In genomic region chr12:90078344-90078743, GRCh38 we compare ENCODE assay signal across 22 cellular contexts.
DNase-seq lines count a peak whose midpoint lies in the region; ATAC-seq, FAIRE-seq and TF ChIP-seq lines count a peak whose summit lies in the region.
"Had no signal": no experiment of that assay in that cellular context is flagged by ENCODE, and none has a peak within 500 bp of the region (broad histone marks: within the 10 kb centered on the region; RNA-seq: fewer than 3 reads in every experiment).

No MANE protein-coding gene starts in this region.

- H2BK5ac ChIP-seq in IMR-90 (ENCODE audit: low read depth, low read length, poor library complexity, severe bottlenecking) (peak overlapping the region; percentile 5), mesendoderm (ENCODE audit: low read length) (no peak overlapping the region)

- FAIRE-seq in D721Med (lab: Jason Lieb, UNC), result no peak
- FAIRE-seq: G401.6, GM12891, K562 had no signal

- peaks cover 3% of the 10 kb centered on the region for H3K27me3 Mint-ChIP-seq in activated CD8-positive, alpha-beta T cell treated with anti-CD3 and anti-CD28 coated beads for 36 hours
- H3K27me3 Mint-ChIP-seq in activated CD8-positive, alpha-beta T cell treated with anti-CD3 and anti-CD28 coated beads, Interleukin-2, amount 10 ng/mL, durations not matched to agents 7 days and 5 days (ENCODE audit: low read depth), result peaks cover 7% of the 10 kb centered on the region
- no peaks in the 10 kb centered on the region for H3K27me3 Mint-ChIP-seq in T-helper 17 cell
- H3K27me3 Mint-ChIP-seq: CD4-positive, alpha-beta memory T cell had no signal

- peak overlapping the region; percentile 92; the same call in 1 of the 2 replicates for H3K18ac ChIP-seq in IMR-90 (ENCODE audit: low read depth, low read length)
- peak overlapping the region; percentile 39 for H3K18ac ChIP-seq in mesendoderm (ENCODE audit: low read length)

- CTCF ChIA-PET in activated CD8-positive, alpha-beta T cell treated with anti-CD3 and anti-CD28 coated beads for 36 hours (lab: Charles Lee), result interaction anchor here (0.7 kb wide), 1 partner anchor 21 kb away, joined by 3 read pairs; no protein-coding TSS in a partner anchor
- CTCF ChIA-PET in activated CD8-positive, alpha-beta T cell treated with anti-CD3 and anti-CD28 coated beads, Interleukin-2, amount 10 ng/mL, durations not matched to agents 7 days and 5 days (lab: Charles Lee), result no interaction called here
- CTCF ChIA-PET in IMR-90 (lab: Yijun Ruan, JAX), result no interaction called here

- H2BK120ac ChIP-seq in IMR-90 (ENCODE audit: low read depth, low read length) (peak overlapping the region; percentile 81), mesendoderm (ENCODE audit: low read depth, low read length) (no peak overlapping the region)

- no peaks in the 10 kb centered on the region for H3K9me3 Mint-ChIP-seq in activated CD8-positive, alpha-beta T cell treated with anti-CD3 and anti-CD28 coated beads for 36 hours
- H3K9me3 Mint-ChIP-seq in activated CD8-positive, alpha-beta T cell treated with anti-CD3 and anti-CD28 coated beads, Interleukin-2, amount 10 ng/mL, durations not matched to agents 7 days and 5 days (ENCODE audit: insufficient read depth), result no peaks in the 10 kb centered on the region
- H3K9me3 Mint-ChIP-seq: GM23338, HFFc6 had no signal

- H3K4me2 ChIP-seq in IMR-90 (ENCODE audit: low read depth, low read length) (no peak overlapping the region), mesendoderm (ENCODE audit: low read length) (no peak overlapping the region)
- H3K4me2 ChIP-seq: BLaER1, GM23338 had no signal

- H3K4ac ChIP-seq in IMR-90 (ENCODE audit: low read depth, low read length) (peak overlapping the region; percentile 81), mesendoderm (ENCODE audit: low read depth, low read length) (peak overlapping the region; percentile 36)

- TF ChIP-seq POLR2A in IMR-90 (IDR thresholded peaks at IDR 0.05; ENCODE audit: low read depth, low read length), result no peak

- H4K5ac ChIP-seq in IMR-90 (ENCODE audit: low read depth, low read length) (peak overlapping the region; percentile 75), mesendoderm (ENCODE audit: low read length) (no peak overlapping the region)

- in situ Hi-C loops in IMR-90 (cut with MboI; ENCODE audit: low sequenced_read_pairs), result no loop called here

- no peak overlapping the region for H3K4me3 Mint-ChIP-seq in activated CD8-positive, alpha-beta T cell treated with anti-CD3 and anti-CD28 coated beads for 36 hours
- no peak overlapping the region for H3K4me3 Mint-ChIP-seq in activated CD8-positive, alpha-beta T cell treated with anti-CD3 and anti-CD28 coated beads, Interleukin-2, amount 10 ng/mL, durations not matched to agents 7 days and 5 days
- no peak overlapping the region for H3K4me3 Mint-ChIP-seq in T-helper 17 cell
- H3K4me3 Mint-ChIP-seq: CD14-positive monocyte, GM23338, HFFc6 had no signal

- H4K20me1 ChIP-seq in IMR-90 (ENCODE audit: insufficient read depth, low read length), result no peaks in the 10 kb centered on the region
- H4K20me1 ChIP-seq: BLaER1 had no signal

- no CpG with 5 or more reads among the region's 4 CpGs for WGBS in IMR-90 (ENCODE audit: extremely low coverage in 2 of 2, insufficient read length in 1 of 2), 2 experiments
- WGBS in mesendoderm (ENCODE audit: extremely low coverage, insufficient coverage, low lambda C conversion rate), result no CpG with 5 or more reads among the region's 4 CpGs

- H3K9me3 ChIP-seq in IMR-90 (ENCODE audit: control insufficient read depth, insufficient read depth, low read length), result no peaks in the 10 kb centered on the region
- no peaks in the 10 kb centered on the region for H3K9me3 ChIP-seq in T-helper 17 cell (ENCODE audit: control insufficient read depth, low read length, poor library complexity, severe bottlenecking)
- H3K9me3 ChIP-seq: BLaER1 had no signal

- no peak for TF ChIP-seq RAD21 in IMR-90 (IDR thresholded peaks at IDR 0.05; ENCODE audit: low read length)

- DNase-seq in activated CD8-positive, alpha-beta T cell treated with anti-CD3 and anti-CD28 coated beads for 36 hours, result peak; percentile 11
- DNase-seq in activated CD8-positive, alpha-beta T cell treated with anti-CD3 and anti-CD28 coated beads, Interleukin-2, amount 10 ng/mL, durations not matched to agents 7 days and 5 days, result no peak
- no peak for DNase-seq in IMR-90
- DNase-seq in T-helper 17 cell, result no peak
- DNase-seq in mesendoderm, result no peak
- DNase-seq in D721Med (ENCODE audit: insufficient read length, low spot score), result no peak
- DNase-seq: 8988T; CD4-positive, alpha-beta memory T cell; DND-41; EL; H7; HFFc6 had no signal

- ATAC-seq in activated CD8-positive, alpha-beta T cell treated with anti-CD3 and anti-CD28 coated beads for 36 hours, result peak; percentile 37
- ATAC-seq in activated CD8-positive, alpha-beta T cell treated with anti-CD3 and anti-CD28 coated beads, Interleukin-2, amount 10 ng/mL, durations not matched to agents 7 days and 5 days, result no peak
- ATAC-seq in IMR-90 (ENCODE audit: low read depth), result no peak
- ATAC-seq in T-helper 17 cell, result no peak
- no peak for ATAC-seq in GM18858 (IDR thresholded peaks at IDR 0.05; ENCODE audit: unreplicated experiment)
- no peak for ATAC-seq in GM21367 (IDR thresholded peaks at IDR 0.05; ENCODE audit: unreplicated experiment)
- ATAC-seq: GM23338, HCT116, K562 had no signal

- H3K14ac ChIP-seq in IMR-90 (replicated peaks; ENCODE audit: low read depth, low read length), result peak overlapping the region; percentile 75

- H3K23ac ChIP-seq in IMR-90 (ENCODE audit: low read depth, low read length) (no peak overlapping the region), mesendoderm (ENCODE audit: low read length) (no peak overlapping the region)

- intact Hi-C loops in activated CD8-positive, alpha-beta T cell treated with anti-CD3 and anti-CD28 coated beads for 36 hours (cut with micrococcal nuclease), result no loop called here
- intact Hi-C loops in IMR-90 (cut with micrococcal nuclease), result no loop called here

- H3K79me2 ChIP-seq in mesendoderm (ENCODE audit: control insufficient read depth, insufficient read depth, low read length), result no peaks in the 10 kb centered on the region

- H4K8ac ChIP-seq in IMR-90 (ENCODE audit: low read depth in 2 of 2, low read length in 2 of 2) (peak overlapping the region; percentile 46 to 70; a peak in 3 of 4 replicates), mesendoderm (ENCODE audit: low read depth, low read length) (no peak overlapping the region)

- H3K56ac ChIP-seq in IMR-90 (ENCODE audit: extremely low read depth, insufficient read depth, low read length) (no peak overlapping the region; the same call in 1 of the 2 replicates), mesendoderm (ENCODE audit: low read length) (no peak overlapping the region)

- H3K9me1 ChIP-seq in IMR-90 (ENCODE audit: insufficient read depth, low read length), result no peaks in the 10 kb centered on the region; the same call in 1 of the 2 replicates

- no peak for TF ChIP-seq CTCF in activated CD8-positive, alpha-beta T cell treated with anti-CD3 and anti-CD28 coated beads for 36 hours (IDR thresholded peaks at IDR 0.05)
- TF ChIP-seq CTCF in IMR-90 (conservative IDR thresholded peaks at IDR 0.05; ENCODE audit: low read depth, low read length) (no peak), D721Med (IDR thresholded peaks at IDR 0.05; ENCODE audit: insufficient read depth, missing control alignments) (no peak)

- H2AFZ ChIP-seq in IMR-90 (replicated peaks; ENCODE audit: low read length, poor library complexity), result no peak overlapping the region
- H2AFZ ChIP-seq: GM23338 had no signal

- peaks cover 26% of the 10 kb centered on the region for H3K4me1 Mint-ChIP-seq in activated CD8-positive, alpha-beta T cell treated with anti-CD3 and anti-CD28 coated beads for 36 hours (ENCODE audit: low read depth)
- peaks cover 15% of the 10 kb centered on the region for H3K4me1 Mint-ChIP-seq in activated CD8-positive, alpha-beta T cell treated with anti-CD3 and anti-CD28 coated beads, Interleukin-2, amount 10 ng/mL, durations not matched to agents 7 days and 5 days (ENCODE audit: low read depth)
- peaks cover 24% of the 10 kb centered on the region for H3K4me1 Mint-ChIP-seq in T-helper 17 cell
- H3K4me1 Mint-ChIP-seq: CD14-positive monocyte, GM23338 had no signal

- H2BK15ac ChIP-seq in IMR-90 (ENCODE audit: low read depth, low read length) (peak overlapping the region; percentile 78; the same call in 2 of the 3 replicates), mesendoderm (replicated peaks; ENCODE audit: low read depth) (no peak overlapping the region)

- dilution Hi-C loops in IMR-90 (cut with HindIII; ENCODE audit: low sequenced_read_pairs, unreplicated experiment), result no loop called here

- no TSS peak for BruUV-seq in IMR-90 (replicated peaks; lab: Mats Ljungman, UMichigan)

- POLR2A ChIA-PET in activated CD8-positive, alpha-beta T cell treated with anti-CD3 and anti-CD28 coated beads for 36 hours (lab: Charles Lee), result interaction anchor here (0.6 to 0.7 kb wide), 2 partner anchors 11 to 534 kb away, joined by 3 to 5 read pairs; no protein-coding TSS in a partner anchor
- POLR2A ChIA-PET in activated CD8-positive, alpha-beta T cell treated with anti-CD3 and anti-CD28 coated beads, Interleukin-2, amount 10 ng/mL, durations not matched to agents 7 days and 5 days (lab: Charles Lee), result no interaction called here
- POLR2A ChIA-PET in IMR-90 (lab: Charles Lee; ENCODE audit: unreplicated experiment), result no interaction called here

- H3K4me3 ChIP-seq in IMR-90 (ENCODE audit: insufficient read depth, low read depth, low read length), result no peak overlapping the region
- H3K4me3 ChIP-seq in mesendoderm (ENCODE audit: low read length), result no peak overlapping the region
- H3K4me3 ChIP-seq: BLaER1, GM23338, K562 had no signal

- H3K4me1 ChIP-seq in IMR-90 (ENCODE audit: control insufficient read depth, insufficient read depth, low read length) (peaks cover 5% of the 10 kb centered on the region), mesendoderm (ENCODE audit: control insufficient read depth, low read depth, low read length) (peaks cover 2% of the 10 kb centered on the region)
- H3K4me1 ChIP-seq: BLaER1 had no signal

- H3K36me3 Mint-ChIP-seq in activated CD8-positive, alpha-beta T cell treated with anti-CD3 and anti-CD28 coated beads for 36 hours (ENCODE audit: low read depth), result no peaks in the 10 kb centered on the region
- no peaks in the 10 kb centered on the region for H3K36me3 Mint-ChIP-seq in activated CD8-positive, alpha-beta T cell treated with anti-CD3 and anti-CD28 coated beads, Interleukin-2, amount 10 ng/mL, durations not matched to agents 7 days and 5 days (ENCODE audit: low read depth)
- H3K36me3 Mint-ChIP-seq in T-helper 17 cell (ENCODE audit: low read depth), result no peaks in the 10 kb centered on the region
- H3K36me3 Mint-ChIP-seq: CD14-positive monocyte; CD4-positive, alpha-beta memory T cell had no signal

- peak overlapping the region; percentile 49; the same call in 1 of the 2 replicates for H3K27ac ChIP-seq in IMR-90 (ENCODE audit: insufficient read depth, low read length)
- no peak overlapping the region for H3K27ac ChIP-seq in mesendoderm (ENCODE audit: low read depth, low read length)
- H3K27ac ChIP-seq: BLaER1, HL-60 had no signal

- peak overlapping the region; percentile 62; the same call in 1 of the 2 replicates for H4K91ac ChIP-seq in IMR-90 (ENCODE audit: insufficient read depth, low read depth, low read length)

- 0 out of 2 replicates have a peak overlapping the region, but pooled peaks have one; percentile 42 for H2AK5ac ChIP-seq in IMR-90 (ENCODE audit: low read depth, low read length)
- H2AK5ac ChIP-seq in mesendoderm (ENCODE audit: low read length), result no peak overlapping the region

- H3K27ac Mint-ChIP-seq in activated CD8-positive, alpha-beta T cell treated with anti-CD3 and anti-CD28 coated beads for 36 hours, result no peak overlapping the region
- H3K27ac Mint-ChIP-seq in activated CD8-positive, alpha-beta T cell treated with anti-CD3 and anti-CD28 coated beads, Interleukin-2, amount 10 ng/mL, durations not matched to agents 7 days and 5 days, result no peak overlapping the region
- peak overlapping the region; percentile 67 for H3K27ac Mint-ChIP-seq in T-helper 17 cell
- H3K27ac Mint-ChIP-seq: CD14-positive monocyte, GM23338, HFFc6 had no signal

- H3K9ac ChIP-seq in IMR-90 (ENCODE audit: low read depth, low read length) (no peak overlapping the region), mesendoderm (ENCODE audit: low read length) (no peak overlapping the region)
- H3K9ac ChIP-seq: BLaER1 had no signal

- H3K27me3 ChIP-seq in IMR-90 (ENCODE audit: control insufficient read depth, insufficient read depth, low read length) (no peaks in the 10 kb centered on the region), mesendoderm (ENCODE audit: insufficient read depth, low read length, poor library complexity) (no peaks in the 10 kb centered on the region)
- H3K27me3 ChIP-seq: BLaER1 had no signal

- H2AK9ac ChIP-seq in IMR-90 (replicated peaks; ENCODE audit: low read depth, low read length, poor library complexity), result no peak overlapping the region

- H2BK20ac ChIP-seq in IMR-90 (ENCODE audit: low read depth, low read length), result peak overlapping the region; percentile 83

- no peaks in the 10 kb centered on the region for H3K36me3 ChIP-seq in IMR-90 (ENCODE audit: control insufficient read depth, insufficient read depth, low read length)
- no peaks in the 10 kb centered on the region for H3K36me3 ChIP-seq in mesendoderm (ENCODE audit: control insufficient read depth, insufficient read depth, low read length)
- H3K36me3 ChIP-seq: BLaER1 had no signal

- no peaks in the 10 kb centered on the region; a peak in 1 of 4 replicates for H3K79me1 ChIP-seq in IMR-90 (ENCODE audit: low read depth in 1 of 2, low read length in 2 of 2)
- no peaks in the 10 kb centered on the region for H3K79me1 ChIP-seq in mesendoderm (ENCODE audit: low read length)
